ENCODE assay signal across 22 cellular contexts in the genomic region with DNA sequence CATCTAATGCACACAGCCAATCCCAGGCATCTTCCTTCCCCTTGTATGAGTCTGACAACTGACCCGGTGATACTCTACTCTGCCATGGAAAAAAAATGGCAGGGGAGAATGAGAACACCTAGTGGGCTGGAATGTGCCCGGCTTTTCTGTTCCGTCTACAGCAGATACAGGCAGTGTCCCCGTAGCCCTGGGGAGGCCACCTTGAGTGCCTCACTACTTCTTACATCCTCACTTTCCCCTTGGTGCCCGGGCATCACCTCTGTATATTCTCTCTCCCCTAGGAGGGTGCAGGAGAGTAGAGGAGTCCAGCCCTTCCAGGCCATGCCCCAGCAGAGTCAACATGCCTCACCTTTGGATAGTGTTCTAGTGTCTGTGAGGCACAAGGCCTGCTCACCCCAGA. TPM values are rescaled to one million over a fixed set of nuclear protein-coding genes. Genes with fewer than 3 reads are reported as not detected.
A peak's percentile ranks its signal among the peaks of the same experiment; 100 is the strongest.
DNase-seq lines count a peak whose midpoint lies in the region; ATAC-seq and TF ChIP-seq lines count a peak whose summit lies in the region.
"Had no signal": no experiment of that assay in that cellular context is flagged by ENCODE, and none has a peak within 500 bp of the region (broad histone marks: within the 10 kb centered on the region; RNA-seq: fewer than 3 reads in every experiment).

No MANE protein-coding gene starts in this region.

- peak overlapping the region in 2 of 4 donors; percentile 54 to 69 for H3K4me3 Mint-ChIP-seq in IgD-negative memory B cell
- H3K4me3 Mint-ChIP-seq: CD8-positive, alpha-beta memory T cell had no signal

- no peak for TF ChIP-seq CTCF in parathyroid adenoma (IDR thresholded peaks at IDR 0.05)
- TF ChIP-seq CTCF in GM20000 (IDR thresholded peaks at IDR 0.05; ENCODE audit: extremely low read depth, missing control alignments), result no peak
- TF ChIP-seq CTCF in psoas muscle (IDR thresholded peaks at IDR 0.05), result no peak

- peaks cover 5% of the 10 kb centered on the region for H3K79me2 ChIP-seq in parathyroid adenoma

- H3K27me3 Mint-ChIP-seq in IgD-negative memory B cell, result no peaks in the 10 kb centered on the region

- peak overlapping the region; percentile 49 for H3K4me2 ChIP-seq in BLaER1
- H3K4me2 ChIP-seq in parathyroid adenoma (ENCODE audit: low read length), result peak overlapping the region; percentile 10

- H3K9me3 Mint-ChIP-seq in IgD-negative memory B cell, result no peaks in the 10 kb centered on the region
- H3K9me3 Mint-ChIP-seq: CD8-positive, alpha-beta memory T cell had no signal

- no peaks in the 10 kb centered on the region for H3K9me3 ChIP-seq in BLaER1
- no peaks in the 10 kb centered on the region for H3K9me3 ChIP-seq in parathyroid adenoma (ENCODE audit: control insufficient read depth, low read length)
- no peaks in the 10 kb centered on the region for H3K9me3 ChIP-seq in psoas muscle
- H3K9me3 ChIP-seq: MG63 had no signal

- H3K27me3 ChIP-seq in BLaER1 (no peaks in the 10 kb centered on the region), parathyroid adenoma (ENCODE audit: control insufficient read depth, insufficient read depth, low read length) (no peaks in the 10 kb centered on the region), psoas muscle (ENCODE audit: insufficient read depth in 3 of 3, low read length in 2 of 3) (no peaks in the 10 kb centered on the region)
- H3K27me3 ChIP-seq: MG63 had no signal

- peaks cover 34 to 54% (median 42%) of the 10 kb centered on the region in 3 donors for H3K4me1 Mint-ChIP-seq in IgD-negative memory B cell

- H2AFZ ChIP-seq in parathyroid adenoma, result no peak overlapping the region

- peak overlapping the region; percentile 9 to 84 (median 57) for H3K27ac Mint-ChIP-seq in IgD-negative memory B cell
- H3K27ac Mint-ChIP-seq: CD8-positive, alpha-beta memory T cell had no signal

- WGBS in psoas muscle, 3 donors, result 86 to 93% (median 90%) methylated on average over 5 of the region's 5 CpGs

- DNase-seq in islet precursor cell (peak; percentile 40), GM20000 (ENCODE audit: low spot score) (no peak), psoas muscle (no peak)
- DNase-seq: DMS79 treated with DMSO at 0.1 percent for 48 hours, GF-D8, KBM-7, MG63, NCI-H2029, NCI-H226, NCI-H510A, NCI-H69, SHP77 had no signal

- H4K20me1 ChIP-seq in BLaER1, result peaks cover 14% of the 10 kb centered on the region

- H3K4me3 ChIP-seq in BLaER1 (no peak overlapping the region), parathyroid adenoma (ENCODE audit: low read depth, low read length) (no peak overlapping the region), psoas muscle (no peak overlapping the region)
- H3K4me3 ChIP-seq: MG63 had no signal

- H3K36me3 ChIP-seq in BLaER1 (peaks cover 83% of the 10 kb centered on the region), parathyroid adenoma (ENCODE audit: control insufficient read depth, insufficient read depth, low read length) (no peaks in the 10 kb centered on the region), psoas muscle (ENCODE audit: insufficient read depth in 1 of 2, low read depth in 1 of 2) (no peaks in the 10 kb centered on the region)
- H3K36me3 ChIP-seq: MG63 had no signal

- H3K27ac ChIP-seq in BLaER1, result peak overlapping the region; percentile 59; the same call in 1 of the 2 replicates
- H3K27ac ChIP-seq in parathyroid adenoma, result peak overlapping the region; percentile 0
- no peak overlapping the region for H3K27ac ChIP-seq in psoas muscle
- H3K27ac ChIP-seq: C4-2B, RWPE1 had no signal

- intact Hi-C loops in psoas muscle (cut with DNase I), result no loop called here

- H3K36me3 Mint-ChIP-seq in IgD-negative memory B cell, result peaks cover 6% of the 10 kb centered on the region
- H3K36me3 Mint-ChIP-seq: CD8-positive, alpha-beta memory T cell had no signal

- ATAC-seq in GM18870 (IDR thresholded peaks at IDR 0.05; ENCODE audit: unreplicated experiment), result no peak
- no peak for ATAC-seq in psoas muscle
- ATAC-seq: Panc1 had no signal

- H3K4me1 ChIP-seq in BLaER1 (peaks cover 54% of the 10 kb centered on the region), parathyroid adenoma (peaks cover 33% of the 10 kb centered on the region), psoas muscle (no peaks in the 10 kb centered on the region)

- H3K9ac ChIP-seq in BLaER1 (no peak overlapping the region), parathyroid adenoma (no peak overlapping the region)

RNA-seq across cellular contexts. Expression of a gene that starts 56.2 kb away (rescaled TPM):
- polyA plus RNA-seq in IgD-negative memory B cell (314 TPM), psoas muscle (under 1 TPM; 0.40 to 0.52 (median 0.52) TPM)
- 1 to 10 TPM; 1.4 to 2.8 (median 2.1) TPM for total RNA-seq in psoas muscle
- total RNA-seq: LHCN-M2 had no signal
- polyA plus RNA-seq: AG04450 had no signal

Comparison
In these comparisons a context has a peak if more than half of its experiments do, and no peak if none do; other contexts are left out.
1. RNA of a gene that starts 56.2 kb away (polyA plus RNA-seq): 314 TPM in IgD-negative memory B cell (single experiment); 0.40 to 0.52 TPM in psoas muscle; every median in the first group is over 100 times any median in the second.